11 cellular contexts compared by ENCODE assay signal in genomic region chr6:142331075-142331551, GRCh38. TPM values are rescaled to one million over a fixed set of nuclear protein-coding genes. Genes with fewer than 3 reads are reported as not detected.
A peak's percentile ranks its signal among the peaks of the same experiment; 100 is the strongest.
DNase-seq lines count a peak whose midpoint lies in the region; ATAC-seq and TF ChIP-seq lines count a peak whose summit lies in the region.
"Had no signal": no experiment of that assay in that cellular context is flagged by ENCODE, and none has a peak within 500 bp of the region (broad histone marks: within the 10 kb centered on the region; RNA-seq: fewer than 3 reads in every experiment).

No MANE protein-coding gene starts in this region.

- H3K9me3 Mint-ChIP-seq in HFFc6, result no peaks in the 10 kb centered on the region
- H3K9me3 Mint-ChIP-seq in activated naive CD8-positive, alpha-beta T cell treated with anti-CD3 and anti-CD28 coated beads, Interleukin-2, amount 10 ng/mL, durations not matched to agents 7 days and 5 days, result no peaks in the 10 kb centered on the region
- H3K9me3 Mint-ChIP-seq: CD4-positive, alpha-beta memory T cell; dendritic cell treated with granulocyte-macrophage colony-stimulating factor and Interleukin-4, amounts not matched to agents 40 ng/mL and 50 ng/mL, for 4 days had no signal

- peaks cover 11% of the 10 kb centered on the region for H3K36me3 Mint-ChIP-seq in HFFc6 (ENCODE audit: low read depth)
- H3K36me3 Mint-ChIP-seq in activated naive CD8-positive, alpha-beta T cell treated with anti-CD3 and anti-CD28 coated beads, Interleukin-2, amount 10 ng/mL, durations not matched to agents 7 days and 5 days, result no peaks in the 10 kb centered on the region
- H3K36me3 Mint-ChIP-seq: CD4-positive, alpha-beta memory T cell had no signal

- no peaks in the 10 kb centered on the region for H3K27me3 Mint-ChIP-seq in HFFc6 (ENCODE audit: insufficient read depth)
- peaks cover 7% of the 10 kb centered on the region for H3K27me3 Mint-ChIP-seq in activated naive CD8-positive, alpha-beta T cell treated with anti-CD3 and anti-CD28 coated beads, Interleukin-2, amount 10 ng/mL, durations not matched to agents 7 days and 5 days
- H3K27me3 Mint-ChIP-seq: dendritic cell treated with granulocyte-macrophage colony-stimulating factor and Interleukin-4, amounts not matched to agents 40 ng/mL and 50 ng/mL, for 4 days had no signal

- H3K4me1 Mint-ChIP-seq in HFFc6 (ENCODE audit: low read depth), result peaks cover 57% of the 10 kb centered on the region
- H3K4me1 Mint-ChIP-seq in activated naive CD8-positive, alpha-beta T cell treated with anti-CD3 and anti-CD28 coated beads, Interleukin-2, amount 10 ng/mL, durations not matched to agents 7 days and 5 days, result peaks cover 13% of the 10 kb centered on the region

- ATAC-seq in activated naive CD8-positive, alpha-beta T cell treated with anti-CD3 and anti-CD28 coated beads, Interleukin-2, amount 10 ng/mL, durations not matched to agents 7 days and 5 days (ENCODE audit: low read depth), result peak; percentile 100
- no peak for ATAC-seq in GM19023 (IDR thresholded peaks at IDR 0.05; ENCODE audit: unreplicated experiment)

- POLR2A ChIA-PET in activated naive CD8-positive, alpha-beta T cell treated with anti-CD3 and anti-CD28 coated beads, Interleukin-2, amount 10 ng/mL, durations not matched to agents 7 days and 5 days (lab: Charles Lee), result no interaction called here

- peak overlapping the region; percentile 42; the same call in 1 of the 2 replicates for H3K4me3 Mint-ChIP-seq in HFFc6
- H3K4me3 Mint-ChIP-seq in activated naive CD8-positive, alpha-beta T cell treated with anti-CD3 and anti-CD28 coated beads, Interleukin-2, amount 10 ng/mL, durations not matched to agents 7 days and 5 days, result peak overlapping the region; percentile 41
- H3K4me3 Mint-ChIP-seq: CD4-positive, alpha-beta memory T cell; dendritic cell treated with granulocyte-macrophage colony-stimulating factor and Interleukin-4, amounts not matched to agents 40 ng/mL and 50 ng/mL, for 4 days had no signal

- H3K4me3 ChIP-seq in AG10803 (ENCODE audit: low read length), result no peak overlapping the region

- TF ChIP-seq CTCF in AG10803 (conservative IDR thresholded peaks at IDR 0.05; ENCODE audit: low read length) (no peak), HFFc6 (IDR thresholded peaks at IDR 0.05) (no peak)

- DNase-seq in AG10803 (ENCODE audit: low read depth), result peak; percentile 36
- DNase-seq in HFFc6, result no peak
- no peak for DNase-seq in activated naive CD8-positive, alpha-beta T cell treated with anti-CD3 and anti-CD28 coated beads, Interleukin-2, amount 10 ng/mL, durations not matched to agents 7 days and 5 days
- peak; percentile 12 for DNase-seq in kidney tubule cell (ENCODE audit: low spot score)
- DNase-seq in HT-29 (ENCODE audit: low spot score), result no peak
- no peak for DNase-seq in DMS 273 treated with DMSO at 0.1 percent for 48 hours (lab: John Stamatoyannopoulos, UW)
- DNase-seq in SK-N-DZ (ENCODE audit: low spot score), result no peak
- DNase-seq: NCI-H510A treated with DMSO at 0.1 percent for 48 hours had no signal

- H3K27ac Mint-ChIP-seq in HFFc6, result peak overlapping the region; percentile 79
- H3K27ac Mint-ChIP-seq in activated naive CD8-positive, alpha-beta T cell treated with anti-CD3 and anti-CD28 coated beads, Interleukin-2, amount 10 ng/mL, durations not matched to agents 7 days and 5 days, result peak overlapping the region; percentile 36
- H3K27ac Mint-ChIP-seq: CD4-positive, alpha-beta memory T cell; dendritic cell treated with granulocyte-macrophage colony-stimulating factor and Interleukin-4, amounts not matched to agents 40 ng/mL and 50 ng/mL, for 4 days had no signal

RNA-seq across cellular contexts. Expression of gene ADGRG6, which starts 29.3 kb away (rescaled TPM):
- total RNA-seq in HFFc6 (2021; fragmentation: NEBNext Ultra II Directional; extraction: Animal tissue kit (Norgen Biotek cat#: 25700)), result 10 to 100 TPM; 27.4 to 73.2 (median 29.7) TPM
- total RNA-seq in activated naive CD8-positive, alpha-beta T cell treated with anti-CD3 and anti-CD28 coated beads, Interleukin-2, amount 10 ng/mL, durations not matched to agents 7 days and 5 days, result 1 to 10 TPM in 1 of 2 experiments, under 1 TPM in 1; 0.91 to 1.2 TPM
- total RNA-seq in HT-29 (2014; rRNA removed; shearing (Covaris generic)), result 6.6 and 8.1 TPM in 2 replicates
- polyA plus RNA-seq in SK-N-DZ (2014; cell fraction: cytosol; rRNA removed), result 0.58 and 1.3 TPM in 2 replicates
- polyA plus RNA-seq in SK-N-DZ (2014; cell fraction: nucleus; rRNA removed), result 1.6 and 6.4 TPM in 2 replicates
- polyA plus RNA-seq: CD4-positive, alpha-beta memory T cell had no signal

Comparison
In these comparisons a context has a peak if more than half of its experiments do, and no peak if none do; other contexts are left out.
1. DNase-seq: peak in AG10803 (single experiment) and kidney tubule cell (single experiment); none in HFFc6 (single experiment), activated naive CD8-positive, alpha-beta T cell treated with anti-CD3 and anti-CD28 coated beads, Interleukin-2, amount 10 ng/mL, durations not matched to agents 7 days and 5 days (single experiment), HT-29 (single experiment), DMS 273 treated with DMSO at 0.1 percent for 48 hours (single experiment) and SK-N-DZ (single experiment).